In genomic region chr11:123904932-123905331, GRCh38 we compare ENCODE assay signal across 20 cellular contexts. TPM values are rescaled to one million over a fixed set of nuclear protein-coding genes. Genes with fewer than 3 reads are reported as not detected.
DNase-seq lines count a peak whose midpoint lies in the region; ATAC-seq, FAIRE-seq and TF ChIP-seq lines count a peak whose summit lies in the region.
"Had no signal": no experiment of that assay in that cellular context is flagged by ENCODE, and none has a peak within 500 bp of the region (broad histone marks: within the 10 kb centered on the region; RNA-seq: fewer than 3 reads in every experiment).

No MANE protein-coding gene starts in this region.

- no peak overlapping the region for H3K27ac ChIP-seq in body of pancreas
- no peak overlapping the region for H3K27ac ChIP-seq in pancreas
- no peak overlapping the region for H3K27ac ChIP-seq in testis

- TF ChIP-seq CTCF in body of pancreas (IDR thresholded peaks at IDR 0.05) (peak in 1 of 7 experiments; percentile 9), pancreas (IDR thresholded peaks at IDR 0.05) (no peak), testis (IDR thresholded peaks at IDR 0.05) (no peak)

- DNase-seq in body of pancreas = peak; percentile 24 to 64 (median 42)
- DNase-seq in cerebellar cortex (ENCODE audit: low spot score) = peak; percentile 72
- peak in 3 of 6 donors; percentile 19 to 30 (median 22) for DNase-seq in pancreas
- no peak for DNase-seq in activated CD4-positive, alpha-beta T cell treated with anti-CD3 and anti-CD28 coated beads for 4 hours
- no peak for DNase-seq in testis
- DNase-seq: C1 segment of cervical spinal cord; Calu3; CD4-positive, alpha-beta memory T cell; COR-L47; DMS79; EL; GF-D8; GOT3; HFFc6 had no signal

- peak; percentile 40 for ATAC-seq in body of pancreas
- peak; percentile 52 to 84 (median 72) for ATAC-seq in pancreas
- no peak for ATAC-seq in HG02642 (IDR thresholded peaks at IDR 0.05; ENCODE audit: poor library complexity, unreplicated experiment)

- H3K36me3 ChIP-seq in body of pancreas (replicated peaks in 1 of 2; ENCODE audit: insufficient read depth in 1 of 2, low read depth in 2 of 2) = no peaks in the 10 kb centered on the region
- H3K36me3 ChIP-seq in pancreas = no peaks in the 10 kb centered on the region
- H3K36me3 ChIP-seq in testis (ENCODE audit: low read depth, missing control alignments) = no peaks in the 10 kb centered on the region
- H3K36me3 ChIP-seq: HAP-1 had no signal

- H3K9me3 ChIP-seq in body of pancreas (no peaks in the 10 kb centered on the region), pancreas (no peaks in the 10 kb centered on the region), testis (no peaks in the 10 kb centered on the region)
- H3K9me3 ChIP-seq: HAP-1 had no signal

- TF ChIP-seq POLR2A in body of pancreas (IDR thresholded peaks at IDR 0.05) = no peak
- no peak for TF ChIP-seq POLR2A in testis (IDR thresholded peaks at IDR 0.05)

- H3K4me1 ChIP-seq in body of pancreas = peaks cover 17% of the 10 kb centered on the region
- H3K4me1 ChIP-seq in pancreas = no peaks in the 10 kb centered on the region
- peaks cover 9% of the 10 kb centered on the region for H3K4me1 ChIP-seq in testis
- H3K4me1 ChIP-seq: HAP-1 had no signal

- intact Hi-C loops in body of pancreas (cut with DNase I) = no loop called here
- intact Hi-C loops in pancreas (cut with DNase I) = no loop called here
- intact Hi-C loops in testis (cut with DNase I; ENCODE audit: low total_unique reads) = no loop called here

- H3K27me3 ChIP-seq in body of pancreas = no peaks in the 10 kb centered on the region
- H3K27me3 ChIP-seq in pancreas = no peaks in the 10 kb centered on the region
- no peaks in the 10 kb centered on the region for H3K27me3 ChIP-seq in testis

- WGBS in body of pancreas, 2 donors = 23 to 31% methylated on average over 3 of the region's 3 CpGs
- 17 to 27% methylated on average over 3 of the region's 3 CpGs for WGBS in pancreas, 2 donors
- 36 to 39% methylated on average over 3 of the region's 3 CpGs for WGBS in testis, 2 donors

- H3K4me3 ChIP-seq in body of pancreas (no peak overlapping the region), pancreas (no peak overlapping the region), testis (no peak overlapping the region)
- H3K4me3 ChIP-seq: HAP-1 had no signal

- FAIRE-seq in pancreas (lab: Jason Lieb, UNC) = no peak
- FAIRE-seq: H54 had no signal

RNA-seq across cellular contexts. Expression of gene OR8D4, which starts 3.0 kb away (rescaled TPM):
- 10 to 100 TPM in 1 of 2 donors, 1 to 10 TPM in 1; 1.6 to 13.2 TPM for total RNA-seq in body of pancreas
- 1 to 10 TPM in 5 of 6 donors, under 1 TPM in 1; 0.16 to 2.8 (median 1.4) TPM for total RNA-seq in pancreas
- polyA plus RNA-seq in pancreas = under 1 TPM in 1 of 2 donors, not detected in 1; 0.19 TPM
- total RNA-seq in testis = 10 to 100 TPM in 1 of 2 donors, 1 to 10 TPM in 1; 5.6 to 11.7 TPM
- polyA plus RNA-seq in testis (ENCODE audit: insufficient read depth, low read depth, low replicate concordance) = not detected
- total RNA-seq: A172; A673; Calu3; CD4-positive, alpha-beta memory T cell; HFFc6 had no signal
- polyA plus RNA-seq: BJ; CD4-positive, alpha-beta memory T cell had no signal

RNA-seq across cellular contexts. Expression of gene TMEM225, which starts 19.5 kb away (rescaled TPM):
- not detected for total RNA-seq in body of pancreas
- total RNA-seq in pancreas = not detected
- not detected for polyA plus RNA-seq in pancreas
- total RNA-seq in testis = 1 to 10 TPM; 6.1 to 10.0 TPM
- 49.1 TPM for polyA plus RNA-seq in testis (ENCODE audit: insufficient read depth, low read depth, low replicate concordance)
- total RNA-seq: A172; A673; Calu3; CD4-positive, alpha-beta memory T cell; HFFc6 had no signal
- polyA plus RNA-seq: BJ; CD4-positive, alpha-beta memory T cell had no signal

RNA-seq across cellular contexts. Expression of gene OR4D5, which starts 34.5 kb away (rescaled TPM):
- 1 to 10 TPM in 1 of 2 donors, under 1 TPM in 1; 0.78 to 6.6 TPM for total RNA-seq in body of pancreas
- total RNA-seq in pancreas = 1 to 10 TPM in 4 of 6 donors, under 1 TPM in 2; 0.13 to 2.4 (median 1.4) TPM
- polyA plus RNA-seq in pancreas = not detected
- total RNA-seq in testis = 1 to 10 TPM; 4.0 to 5.5 TPM
- polyA plus RNA-seq in testis (ENCODE audit: insufficient read depth, low read depth, low replicate concordance) = not detected
- total RNA-seq: A172; A673; Calu3; CD4-positive, alpha-beta memory T cell; HFFc6 had no signal
- polyA plus RNA-seq: BJ; CD4-positive, alpha-beta memory T cell had no signal

RNA-seq across cellular contexts. Expression of gene OR6T1, which starts 38.7 kb away (rescaled TPM):
- total RNA-seq in body of pancreas (not detected), pancreas (not detected), testis (not detected)
- polyA plus RNA-seq in pancreas (not detected), testis (ENCODE audit: insufficient read depth, low read depth, low replicate concordance) (0.71 TPM)
- total RNA-seq: A172; A673; Calu3; CD4-positive, alpha-beta memory T cell; HFFc6 had no signal
- polyA plus RNA-seq: BJ; CD4-positive, alpha-beta memory T cell had no signal

Comparison
In these comparisons a context has a peak if more than half of its experiments do, and no peak if none do; other contexts are left out.
1. DNase-seq: peak in body of pancreas (4 of 4) and cerebellar cortex (single experiment); none in activated CD4-positive, alpha-beta T cell treated with anti-CD3 and anti-CD28 coated beads for 4 hours (0 of 2) and testis (single experiment).
2. RNA of gene TMEM225, which starts 19.5 kb away (total RNA-seq): 6.1 to 10.0 TPM in testis; not detected in body of pancreas and not detected in pancreas; every median in the first group is over 4 times any median in the second.